17 cellular contexts compared by ENCODE assay signal in the genomic region with DNA sequence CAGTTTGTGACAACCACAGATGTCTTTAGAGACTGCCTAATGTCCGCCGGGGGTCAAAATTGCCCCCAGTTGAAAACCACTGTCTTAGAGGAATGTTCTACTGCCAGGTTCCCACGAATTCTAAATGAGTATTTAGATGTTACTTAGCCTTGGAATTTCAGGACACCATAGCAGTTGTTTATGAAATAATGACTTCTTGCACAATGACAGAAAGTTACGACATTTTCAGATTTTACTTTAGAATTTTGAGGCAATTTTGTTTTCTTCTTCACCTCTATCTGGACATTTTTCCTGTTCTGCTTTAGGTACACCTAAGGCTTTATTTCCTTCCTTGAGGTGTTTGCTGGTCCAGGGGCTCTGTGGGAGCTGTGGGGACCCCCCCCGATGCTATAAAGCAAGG.
A peak's percentile ranks its signal among the peaks of the same experiment; 100 is the strongest.
DNase-seq lines count a peak whose midpoint lies in the region; ATAC-seq, FAIRE-seq and TF ChIP-seq lines count a peak whose summit lies in the region.
"Had no signal": no experiment of that assay in that cellular context is flagged by ENCODE, and none has a peak within 500 bp of the region (broad histone marks: within the 10 kb centered on the region; RNA-seq: fewer than 3 reads in every experiment).

No MANE protein-coding gene starts in this region.

- H4K20me1 ChIP-seq in HepG2 (ENCODE audit: insufficient read depth, low read length): no peaks in the 10 kb centered on the region
- H4K20me1 ChIP-seq in neural progenitor cell (ENCODE audit: low read depth): no peaks in the 10 kb centered on the region
- H4K20me1 ChIP-seq: BLaER1 treated with 17β-estradiol and CSF1 and Interleukin-3, amounts not matched to agents 10 nM and 100 nM had no signal

- TF ChIP-seq POLR2A in HepG2 (IDR thresholded peaks at IDR 0.05; ENCODE audit: insufficient read depth in 1 of 2, low read depth in 2 of 2, low read length in 2 of 2): no peak
- TF ChIP-seq POLR2A in right lobe of liver (IDR thresholded peaks at IDR 0.05): no peak

- CTCF ChIA-PET in HepG2 (lab: Yijun Ruan, JAX; ENCODE audit: low intra/inter-chr PET ratio, low total read pairs): no interaction called here

- H3K4me1 ChIP-seq in HepG2 (ENCODE audit: insufficient read depth, low read length) (no peaks in the 10 kb centered on the region), right lobe of liver (no peaks in the 10 kb centered on the region), neural progenitor cell (no peaks in the 10 kb centered on the region)

- TF ChIP-seq RAD21 in HepG2 (CRISPR knock-in tag; IDR thresholded peaks at IDR 0.05): no peak

- WGBS in HepG2 (ENCODE audit: low lambda C conversion rate): 76% methylated on average over 5 of the region's 5 CpGs
- WGBS in right lobe of liver (ENCODE audit: insufficient coverage, low coverage, low lambda C conversion rate, missing lambda C conversion rate): 65% methylated on average over 4 of the region's 5 CpGs

- H3K27ac ChIP-seq in HepG2 (ENCODE audit: extremely low read length, insufficient read depth, low read length): no peak overlapping the region
- no peak overlapping the region for H3K27ac ChIP-seq in right lobe of liver
- no peak overlapping the region for H3K27ac ChIP-seq in neural progenitor cell
- H3K27ac ChIP-seq: BLaER1 treated with 17β-estradiol and CSF1 and Interleukin-3, amounts not matched to agents 10 nM and 100 nM had no signal

- H3K27ac Mint-ChIP-seq in neural progenitor cell: peak overlapping the region; percentile 42
- no peak overlapping the region for H3K27ac Mint-ChIP-seq in T-helper 17 cell
- H3K27ac Mint-ChIP-seq: CD4-positive, alpha-beta T cell had no signal

- TF ChIP-seq EP300 in HepG2 (IDR thresholded peaks at IDR 0.05; ENCODE audit: low read depth in 2 of 2, low read length in 2 of 2): no peak
- no peak for TF ChIP-seq EP300 in HepG2 (CRISPR knock-in tag; IDR thresholded peaks at IDR 0.05; ENCODE audit: borderline replicate concordance)

- H3K36me3 ChIP-seq in HepG2 (replicated peaks in 1 of 2; ENCODE audit: control insufficient read depth in 1 of 2, insufficient read depth in 2 of 2, low read length in 2 of 2): no peaks in the 10 kb centered on the region; a peak in 1 of 5 replicates
- H3K36me3 ChIP-seq in right lobe of liver: no peaks in the 10 kb centered on the region
- H3K36me3 ChIP-seq in neural progenitor cell: no peaks in the 10 kb centered on the region
- H3K36me3 ChIP-seq: BLaER1 treated with 17β-estradiol and CSF1 and Interleukin-3, amounts not matched to agents 10 nM and 100 nM; HAP-1 had no signal

- H3K9me3 ChIP-seq in HepG2 (ENCODE audit: low read length) (no peaks in the 10 kb centered on the region), right lobe of liver (no peaks in the 10 kb centered on the region), neural progenitor cell (ENCODE audit: low read depth) (no peaks in the 10 kb centered on the region), T-helper 17 cell (ENCODE audit: control insufficient read depth, low read length, poor library complexity, severe bottlenecking) (no peaks in the 10 kb centered on the region)
- H3K9me3 ChIP-seq: HAP-1 had no signal

- DNase-seq in HepG2 (ENCODE audit: low spot score) (no peak), right lobe of liver (no peak), fibroblast of peridontal ligament (ENCODE audit: extremely low read depth) (peak; percentile 6), neural progenitor cell (ENCODE audit: low spot score) (no peak), T-helper 17 cell (no peak), ecto neural progenitor cell (ENCODE audit: low spot score) (no peak), GM19238 (ENCODE audit: insufficient read length, low spot score) (no peak)
- DNase-seq in stimulated activated naive CD4-positive, alpha-beta T cell treated with Interleukin-2 at 50 U/mL for 16 hours (lab: John Stamatoyannopoulos, UW): no peak
- DNase-seq: 8988T; CD4-positive, alpha-beta T cell; DMS79 had no signal

- H3K27me3 Mint-ChIP-seq in neural progenitor cell (ENCODE audit: insufficient read depth, low read depth) (peaks cover 2% of the 10 kb centered on the region), T-helper 17 cell (peaks cover 13% of the 10 kb centered on the region)

- H3K4me1 Mint-ChIP-seq in neural progenitor cell (peaks cover 9% of the 10 kb centered on the region), T-helper 17 cell (no peaks in the 10 kb centered on the region)

- H3K27me3 ChIP-seq in HepG2 (ENCODE audit: control insufficient read depth in 1 of 2, insufficient read depth in 2 of 2, low read length in 2 of 2) (no peaks in the 10 kb centered on the region), right lobe of liver (no peaks in the 10 kb centered on the region), neural progenitor cell (no peaks in the 10 kb centered on the region)
- H3K27me3 ChIP-seq: BLaER1 treated with 17β-estradiol and CSF1 and Interleukin-3, amounts not matched to agents 10 nM and 100 nM had no signal

- BruUV-seq in HepG2 (replicated peaks; lab: Mats Ljungman, UMichigan): no TSS peak

- H3K4me3 ChIP-seq in HepG2 (replicated peaks in 1 of 3; ENCODE audit: insufficient read depth in 1 of 3, low read depth in 2 of 3, low read length in 3 of 3) (no peak overlapping the region), right lobe of liver (no peak overlapping the region), neural progenitor cell (no peak overlapping the region)
- H3K4me3 ChIP-seq: BLaER1 treated with 17β-estradiol and CSF1 and Interleukin-3, amounts not matched to agents 10 nM and 100 nM; GM12878; HAP-1 had no signal

- no peaks in the 10 kb centered on the region for H3K36me3 Mint-ChIP-seq in neural progenitor cell
- H3K36me3 Mint-ChIP-seq in T-helper 17 cell (ENCODE audit: low read depth): no peaks in the 10 kb centered on the region

- H3K9ac ChIP-seq in HepG2 (ENCODE audit: insufficient read depth, low read depth, low read length) (no peak overlapping the region), neural progenitor cell (no peak overlapping the region)
- H3K9ac ChIP-seq: BLaER1 treated with 17β-estradiol and CSF1 and Interleukin-3, amounts not matched to agents 10 nM and 100 nM had no signal

- intact Hi-C loops in HepG2 (cut with micrococcal nuclease; ENCODE audit: unreplicated experiment) (no loop called here), right lobe of liver (cut with DNase I) (no loop called here)

- peaks cover 3% of the 10 kb centered on the region for H3K9me3 Mint-ChIP-seq in neural progenitor cell

- no peak overlapping the region for H3K4me3 Mint-ChIP-seq in neural progenitor cell
- no peak overlapping the region for H3K4me3 Mint-ChIP-seq in T-helper 17 cell
- H3K4me3 Mint-ChIP-seq: CD4-positive, alpha-beta T cell had no signal

- no peak overlapping the region for H3K4me2 ChIP-seq in HepG2 (ENCODE audit: low read depth, low read length)
- no peak overlapping the region for H3K4me2 ChIP-seq in neural progenitor cell
- H3K4me2 ChIP-seq: BLaER1 treated with 17β-estradiol and CSF1 and Interleukin-3, amounts not matched to agents 10 nM and 100 nM had no signal

- TF ChIP-seq CTCF in HepG2 (CRISPR knock-in tag; IDR thresholded peaks at IDR 0.05) (no peak), right lobe of liver (IDR thresholded peaks at IDR 0.05) (no peak), neural progenitor cell (IDR thresholded peaks at IDR 0.05) (no peak)

- no peak for FAIRE-seq in HepG2 (lab: Jason Lieb, UNC)
- FAIRE-seq: GM12878, GM18507, H1, HTR-8/SVneo had no signal

- H2AFZ ChIP-seq in HepG2 (ENCODE audit: low read length): no peak overlapping the region
- H2AFZ ChIP-seq in neural progenitor cell (replicated peaks): no peak overlapping the region

- in situ Hi-C loops in HepG2 (cut with HindIII; ENCODE audit: extremely low pct_ligation_motif_present, low pct_unique_long_range_greater_than_20kb): no loop called here

- H3K79me2 ChIP-seq in HepG2 (ENCODE audit: insufficient read depth, low read length): no peaks in the 10 kb centered on the region
- no peaks in the 10 kb centered on the region for H3K79me2 ChIP-seq in neural progenitor cell (ENCODE audit: low read depth)

- POLR2A ChIA-PET in HepG2 (lab: Yijun Ruan, JAX): no interaction called here

- H3F3A ChIP-seq in neural progenitor cell (ENCODE audit: low read depth): no peaks in the 10 kb centered on the region

- no peak for ATAC-seq in HepG2
- ATAC-seq in right lobe of liver: no peak
- no peak for ATAC-seq in T-helper 17 cell
- ATAC-seq: GM12878 had no signal

TF ChIP-seq in HepG2, 621 proteins besides CTCF, POLR2A, EP300 and RAD21:
- TF ChIP-seq CEBPB (IDR thresholded peaks at IDR 0.05; ENCODE audit: borderline replicate concordance, low read depth, low read length) (peak; percentile 68; the same call in 1 of the 2 replicates), ZNF792 (CRISPR knock-in tag; IDR thresholded peaks at IDR 0.05) (no peak)
